Comparison of ENCODE assay signal across 24 cellular contexts in genomic region chr6:156948240-156948639, GRCh38.
"Had no signal": no experiment of that assay in that cellular context is flagged by ENCODE, and none has a peak within 500 bp of the region (broad histone marks: within the 10 kb centered on the region; RNA-seq: fewer than 3 reads in every experiment).

No MANE protein-coding gene starts in this region.

- H3K9ac ChIP-seq: neural progenitor cell had no signal

- H3K4me3 ChIP-seq: colonic mucosa, dorsolateral prefrontal cortex, heart right ventricle, left lung, lower lobe of right lung, neural progenitor cell, spleen, tibial nerve had no signal

- H3K27me3 Mint-ChIP-seq: activated CD4-positive, alpha-beta T cell treated with anti-CD3 and anti-CD28 coated beads for 36 hours; activated CD8-positive, alpha-beta memory T cell treated with anti-CD3 and anti-CD28 coated beads, Interleukin-2, amount 10 ng/mL, durations not matched to agents 7 days and 5 days; activated naive CD4-positive, alpha-beta T cell treated with anti-CD3 and anti-CD28 coated beads, Interleukin-2, amount 50 U/mL, for 24 hours; activated naive CD8-positive, alpha-beta T cell treated with anti-CD3 and anti-CD28 coated beads, Interleukin-2, amount 50 U/mL, for 24 hours had no signal

- H3K9me3 ChIP-seq: colonic mucosa, heart right ventricle, left lung, lower lobe of right lung, spleen, tibial nerve had no signal

- H3K27ac Mint-ChIP-seq: activated CD4-positive, alpha-beta T cell treated with anti-CD3 and anti-CD28 coated beads for 36 hours; activated CD8-positive, alpha-beta memory T cell treated with anti-CD3 and anti-CD28 coated beads, Interleukin-2, amount 10 ng/mL, durations not matched to agents 7 days and 5 days; activated CD8-positive, alpha-beta T cell treated with anti-CD3 and anti-CD28 coated beads, Interleukin-2, amount 10 ng/mL, durations not matched to agents 7 days and 5 days; activated naive CD8-positive, alpha-beta T cell treated with anti-CD3 and anti-CD28 coated beads, Interleukin-2, amount 50 U/mL, for 24 hours; activated T-helper 2 cell treated with anti-CD3 and anti-CD28 coated beads, Interferon-gamma antibody, Interleukin-2, Interleukin-4, amounts not matched to agents 10 μg/mL and 5 μg/mL and 100 μg/mL, durations not matched to agents 14 hours and 24 hours and 36 hours; natural killer cell had no signal

- ATAC-seq: activated CD8-positive, alpha-beta memory T cell treated with anti-CD3 and anti-CD28 coated beads, Interleukin-2, amount 10 ng/mL, durations not matched to agents 7 days and 5 days; activated CD8-positive, alpha-beta T cell treated with anti-CD3 and anti-CD28 coated beads, Interleukin-2, amount 10 ng/mL, durations not matched to agents 7 days and 5 days; heart right ventricle had no signal

- DNase-seq: activated CD4-positive, alpha-beta T cell treated with anti-CD3 and anti-CD28 coated beads for 36 hours; activated CD4-positive, CD25-positive, alpha-beta regulatory T cell; activated CD8-positive, alpha-beta memory T cell treated with anti-CD3 and anti-CD28 coated beads, Interleukin-2, amount 10 ng/mL, durations not matched to agents 7 days and 5 days; activated CD8-positive, alpha-beta T cell treated with anti-CD3 and anti-CD28 coated beads, Interleukin-2, amount 10 ng/mL, durations not matched to agents 7 days and 5 days; activated naive CD8-positive, alpha-beta T cell treated with anti-CD3 and anti-CD28 coated beads, Interleukin-2, amount 50 U/mL, for 24 hours; activated T-cell treated with anti-CD3 and anti-CD28 coated beads, Interleukin-2, amount 50 U/mL, for 48 hours; amygdala; colonic mucosa; dorsolateral prefrontal cortex; effector memory CD4-positive, alpha-beta T cell; erythroblast; heart right ventricle; left lung; lower lobe of right lung; natural killer cell; occipital lobe; right cardiac atrium; spleen; stimulated activated CD4-positive, alpha-beta T cell treated with anti-CD3 and anti-CD28 coated beads, Interleukin-2, amount 100 ng/mL, for 48 hours; stimulated activated naive CD4-positive, alpha-beta T cell treated with Interleukin-2 at 50 U/mL for 16 hours had no signal

- H3K9me3 Mint-ChIP-seq: activated naive CD4-positive, alpha-beta T cell treated with anti-CD3 and anti-CD28 coated beads, Interleukin-2, amount 50 U/mL, for 24 hours; activated naive CD8-positive, alpha-beta T cell treated with anti-CD3 and anti-CD28 coated beads, Interleukin-2, amount 50 U/mL, for 24 hours; activated T-helper 2 cell treated with anti-CD3 and anti-CD28 coated beads, Interferon-gamma antibody, Interleukin-2, Interleukin-4, amounts not matched to agents 10 μg/mL and 5 μg/mL and 100 μg/mL, durations not matched to agents 14 hours and 24 hours and 36 hours; natural killer cell; neural progenitor cell had no signal

- H3K4me2 ChIP-seq: neural progenitor cell had no signal

- H3K27me3 ChIP-seq: colonic mucosa, dorsolateral prefrontal cortex, heart right ventricle, left lung, neural progenitor cell, spleen, tibial nerve had no signal

- H3K36me3 ChIP-seq: colonic mucosa, heart right ventricle, left lung, lower lobe of right lung, neural progenitor cell, spleen, tibial nerve had no signal

- H3K36me3 Mint-ChIP-seq: activated CD8-positive, alpha-beta memory T cell treated with anti-CD3 and anti-CD28 coated beads, Interleukin-2, amount 10 ng/mL, durations not matched to agents 7 days and 5 days; activated naive CD4-positive, alpha-beta T cell treated with anti-CD3 and anti-CD28 coated beads, Interleukin-2, amount 50 U/mL, for 24 hours; natural killer cell had no signal

- H3K4me1 ChIP-seq: colonic mucosa had no signal

- H2AFZ ChIP-seq: neural progenitor cell had no signal

- H3K4me3 Mint-ChIP-seq: activated CD4-positive, alpha-beta T cell treated with anti-CD3 and anti-CD28 coated beads for 36 hours; activated CD8-positive, alpha-beta memory T cell treated with anti-CD3 and anti-CD28 coated beads, Interleukin-2, amount 10 ng/mL, durations not matched to agents 7 days and 5 days; activated CD8-positive, alpha-beta T cell treated with anti-CD3 and anti-CD28 coated beads, Interleukin-2, amount 10 ng/mL, durations not matched to agents 7 days and 5 days; activated naive CD4-positive, alpha-beta T cell treated with anti-CD3 and anti-CD28 coated beads, Interleukin-2, amount 50 U/mL, for 24 hours; activated naive CD8-positive, alpha-beta T cell treated with anti-CD3 and anti-CD28 coated beads, Interleukin-2, amount 50 U/mL, for 24 hours; natural killer cell; neural progenitor cell had no signal

- H3K27ac ChIP-seq: colonic mucosa, dorsolateral prefrontal cortex, lower lobe of right lung, neural progenitor cell, spleen, tibial nerve had no signal
